Comparison of ENCODE assay signal across 24 cellular contexts in genomic region chr1:27150183-27150582, GRCh38. TPM values are rescaled to one million over a fixed set of nuclear protein-coding genes. Genes with fewer than 3 reads are reported as not detected.
DNase-seq lines count a peak whose midpoint lies in the region; ATAC-seq and TF ChIP-seq lines count a peak whose summit lies in the region.
"Had no signal": no experiment of that assay in that cellular context is flagged by ENCODE, and none has a peak within 500 bp of the region (broad histone marks: within the 10 kb centered on the region; RNA-seq: fewer than 3 reads in every experiment).

No MANE protein-coding gene starts in this region.

- H3K27ac Mint-ChIP-seq in MCF 10A (ENCODE audit: low read depth, unreplicated experiment), result no peak overlapping the region
- H3K27ac Mint-ChIP-seq in naive thymus-derived CD8-positive, alpha-beta T cell, result peak overlapping the region in 9 of 10 donors; percentile 19 to 78 (median 54)
- H3K27ac Mint-ChIP-seq: activated naive CD4-positive, alpha-beta T cell treated with anti-CD3 and anti-CD28 coated beads, Interleukin-2, amount 50 U/mL, for 24 hours had no signal

- DNase-seq in breast epithelium (ENCODE audit: low spot score in 2 of 2) (peak in 1 of 2 donors; percentile 54), MCF 10A (ENCODE audit: unreplicated experiment) (no peak), right lobe of liver (no peak), NCI-H82 treated with DMSO at 0.1 percent for 48 hours (lab: John Stamatoyannopoulos, UW; ENCODE audit: unreplicated experiment) (no peak)
- DNase-seq in naive thymus-derived CD8-positive, alpha-beta T cell, result no peak
- DNase-seq in stimulated activated naive CD8-positive, alpha-beta T cell treated with anti-CD3 and anti-CD28 coated beads, Interleukin-15, Interleukin-2, amounts not matched to agents 100 U/mL and 50 U/mL, for 24 hours, result no peak
- DNase-seq: activated CD4-positive, alpha-beta T cell treated with anti-CD3 and anti-CD28 coated beads for 1 hour; AML-193; Caco-2; effector CD8-positive, alpha-beta T cell; foreskin melanocyte; HCEC 1CT; IMR-90; islet precursor cell; NCI-H1694 treated with DMSO at 0.1 percent for 48 hours; NCI-H748 treated with DMSO at 0.1 percent for 48 hours; pancreas; PC-3; SIG-M5; tibial artery had no signal

- H3K27me3 ChIP-seq in breast epithelium (no peaks in the 10 kb centered on the region), right lobe of liver (no peaks in the 10 kb centered on the region)
- H3K27me3 ChIP-seq: pancreas, tibial artery had no signal

- BruUV-seq in MCF 10A (replicated peaks; lab: Mats Ljungman, UMichigan), result no TSS peak

- H3K9me3 ChIP-seq in breast epithelium, result no peaks in the 10 kb centered on the region
- no peaks in the 10 kb centered on the region for H3K9me3 ChIP-seq in right lobe of liver
- H3K9me3 ChIP-seq: Caco-2, pancreas, tibial artery had no signal

- no peak overlapping the region for H3K4me3 Mint-ChIP-seq in MCF 10A (ENCODE audit: unreplicated experiment)
- peak overlapping the region in 5 of 10 donors; percentile 19 to 68 (median 34) for H3K4me3 Mint-ChIP-seq in naive thymus-derived CD8-positive, alpha-beta T cell

- no peaks in the 10 kb centered on the region for H3K36me3 Mint-ChIP-seq in MCF 10A (ENCODE audit: insufficient read depth, unreplicated experiment)
- peaks cover 0 to 6% (median 2%) of the 10 kb centered on the region in 3 donors for H3K36me3 Mint-ChIP-seq in naive thymus-derived CD8-positive, alpha-beta T cell

- H3K27ac ChIP-seq in breast epithelium, result peak overlapping the region; percentile 80 to 97
- H3K27ac ChIP-seq in angular gyrus (ENCODE audit: low read depth, low read length), result peak overlapping the region; percentile 52
- peak overlapping the region; percentile 55 for H3K27ac ChIP-seq in temporal lobe (ENCODE audit: low read depth, low read length)
- H3K27ac ChIP-seq in right lobe of liver, result no peak overlapping the region
- H3K27ac ChIP-seq: pancreas, tibial artery had no signal

- H3K4me1 Mint-ChIP-seq in MCF 10A (ENCODE audit: insufficient read depth, unreplicated experiment), result peaks cover 65% of the 10 kb centered on the region
- peaks cover 46 to 73% (median 70%) of the 10 kb centered on the region in 4 donors for H3K4me1 Mint-ChIP-seq in naive thymus-derived CD8-positive, alpha-beta T cell

- no peaks in the 10 kb centered on the region for H3K9me3 Mint-ChIP-seq in MCF 10A (ENCODE audit: unreplicated experiment)
- no peaks in the 10 kb centered on the region for H3K9me3 Mint-ChIP-seq in naive thymus-derived CD8-positive, alpha-beta T cell
- H3K9me3 Mint-ChIP-seq: activated naive CD4-positive, alpha-beta T cell treated with anti-CD3 and anti-CD28 coated beads, Interleukin-2, amount 50 U/mL, for 24 hours had no signal

- H3K27me3 Mint-ChIP-seq in MCF 10A (ENCODE audit: insufficient read depth, unreplicated experiment), result no peaks in the 10 kb centered on the region
- no peaks in the 10 kb centered on the region for H3K27me3 Mint-ChIP-seq in naive thymus-derived CD8-positive, alpha-beta T cell
- H3K27me3 Mint-ChIP-seq: activated naive CD4-positive, alpha-beta T cell treated with anti-CD3 and anti-CD28 coated beads, Interleukin-2, amount 50 U/mL, for 24 hours had no signal

- ATAC-seq in naive thymus-derived CD8-positive, alpha-beta T cell, result no peak
- ATAC-seq in stimulated activated naive CD8-positive, alpha-beta T cell treated with anti-CD3 and anti-CD28 coated beads, Interleukin-15, Interleukin-2, amounts not matched to agents 100 U/mL and 50 U/mL, for 24 hours, result no peak
- ATAC-seq in right lobe of liver, result no peak
- ATAC-seq: esophagus mucosa, pancreas, PC-3 had no signal

- POLR2A ChIA-PET in MCF 10A (lab: Yijun Ruan, JAX), result interaction anchor here (1.0 to 7.1 kb wide), 2 partner anchors 36 to 39 kb away, joined by 3 to 69 read pairs; no protein-coding TSS in a partner anchor
- POLR2A ChIA-PET in naive thymus-derived CD8-positive, alpha-beta T cell (lab: Charles Lee), result interaction anchor here (0.8 to 8.7 kb wide), 2 partner anchors 9 to 11 kb away, joined by 3 to 199 read pairs; no protein-coding TSS in a partner anchor

- TF ChIP-seq CTCF in breast epithelium (IDR thresholded peaks at IDR 0.05) (no peak), MCF 10A (IDR thresholded peaks at IDR 0.05; ENCODE audit: unreplicated experiment) (no peak), right lobe of liver (IDR thresholded peaks at IDR 0.05) (no peak)

- H3K36me3 ChIP-seq in breast epithelium, result no peaks in the 10 kb centered on the region
- no peaks in the 10 kb centered on the region for H3K36me3 ChIP-seq in right lobe of liver
- H3K36me3 ChIP-seq: pancreas, tibial artery had no signal

- CTCF ChIA-PET in MCF 10A (lab: Yijun Ruan, JAX), result interaction anchor here (0.9 to 1.5 kb wide), 3 partner anchors 16 to 106 kb away, joined by 3 to 8 read pairs (median 3); no protein-coding TSS in a partner anchor

- 69% methylated on average over 2 of the region's 3 CpGs for WGBS in right lobe of liver (ENCODE audit: insufficient coverage, low coverage, low lambda C conversion rate, missing lambda C conversion rate)

- H3K4me1 ChIP-seq in breast epithelium (peaks cover 8 to 41% of the 10 kb centered on the region in 2 donors), right lobe of liver (peaks cover 0 to 21% (median 0%) of the 10 kb centered on the region in 4 donors)
- H3K4me1 ChIP-seq: Caco-2 had no signal

- intact Hi-C loops in breast epithelium (cut with DNase I; ENCODE audit: low total_unique reads), result loop anchor here (5.0 kb wide), 1 partner anchor 33 kb away; no protein-coding TSS in a partner anchor
- intact Hi-C loops in MCF 10A (cut with micrococcal nuclease), result no loop called here
- intact Hi-C loops in right lobe of liver (cut with DNase I), result loop anchor here in 1 of 2 donors (10.0 kb wide), 1 partner anchor 45 kb away; no protein-coding TSS in a partner anchor

- no peak for TF ChIP-seq POLR2A in breast epithelium (IDR thresholded peaks at IDR 0.05)
- no peak for TF ChIP-seq POLR2A in right lobe of liver (IDR thresholded peaks at IDR 0.05)

- no peak overlapping the region for H3K4me3 ChIP-seq in breast epithelium
- no peak overlapping the region for H3K4me3 ChIP-seq in right lobe of liver
- H3K4me3 ChIP-seq: pancreas, tibial artery had no signal

RNA-seq across cellular contexts. Expression of gene SLC9A1, which starts 4.7 kb away (rescaled TPM):
- 10 to 100 TPM in 2 of 3 donors, 1 to 10 TPM in 1; 6.1 to 14.2 (median 13.8) TPM for total RNA-seq in breast epithelium
- 70.5 and 88.8 TPM in 2 replicates for total RNA-seq in MCF 10A (2022)
- 10 to 100 TPM; 16.2 to 17.7 TPM for total RNA-seq in naive thymus-derived CD8-positive, alpha-beta T cell
- polyA plus RNA-seq in naive thymus-derived CD8-positive, alpha-beta T cell, result 10 to 100 TPM in 1 of 3 donors, 1 to 10 TPM in 2; 4.5 to 14.2 (median 8.5) TPM
- total RNA-seq in temporal lobe, result 2.5 TPM
- total RNA-seq in right lobe of liver, result 1 to 10 TPM; 1.7 to 4.3 (median 3.0) TPM

Comparison
In these comparisons a context has a peak if more than half of its experiments do, and no peak if none do; other contexts are left out.
1. H3K27ac ChIP-seq: peak in breast epithelium (2 of 2), angular gyrus (single experiment) and temporal lobe (single experiment); none in right lobe of liver (0 of 3).